19 cellular contexts compared by ENCODE assay signal in genomic region chr4:185560316-185560715, GRCh38. TPM values are rescaled to one million over a fixed set of nuclear protein-coding genes. Genes with fewer than 3 reads are reported as not detected.
DNase-seq lines count a peak whose midpoint lies in the region; ATAC-seq and TF ChIP-seq lines count a peak whose summit lies in the region.
"Had no signal": no experiment of that assay in that cellular context is flagged by ENCODE, and none has a peak within 500 bp of the region (broad histone marks: within the 10 kb centered on the region; RNA-seq: fewer than 3 reads in every experiment).

No MANE protein-coding gene starts in this region.

- peak overlapping the region; percentile 12 to 46 for H3K4ac ChIP-seq in mesenchymal stem cell (ENCODE audit: low read depth in 1 of 2, low read length in 2 of 2)

- H3K4me2 ChIP-seq in PC-3 (ENCODE audit: low read length) (no peak overlapping the region), mesenchymal stem cell (ENCODE audit: low read length, poor library complexity, severe bottlenecking) (no peak overlapping the region)

- peak overlapping the region; percentile 95 for H4K8ac ChIP-seq in mesenchymal stem cell (ENCODE audit: low read length)

- H4K91ac ChIP-seq in mesenchymal stem cell (ENCODE audit: low read length), result peak overlapping the region; percentile 91

- in situ Hi-C loops in HAP-1 (cut with MboI; ENCODE audit: low sequenced_read_pairs), result no loop called here

- H3K4me1 ChIP-seq in PC-3 (ENCODE audit: insufficient read depth, low read length) (peaks cover 5% of the 10 kb centered on the region; the same call in 1 of the 2 replicates), mesenchymal stem cell (ENCODE audit: control insufficient read depth, insufficient read depth, low read depth, low read length) (peaks cover 6% of the 10 kb centered on the region), stomach (peaks cover 0 to 12% (median 11%) of the 10 kb centered on the region in 4 donors), HAP-1 (peaks cover 2% of the 10 kb centered on the region; the same call in 1 of the 2 replicates)

- peak overlapping the region; percentile 5 to 88 for H3K18ac ChIP-seq in mesenchymal stem cell (ENCODE audit: low read depth in 1 of 2, low read length in 2 of 2)

- CTCF ChIA-PET in PC-3 (lab: Charles Lee), result no interaction called here

- H2BK12ac ChIP-seq in mesenchymal stem cell (ENCODE audit: low read length in 2 of 2), result peak overlapping the region in 1 of 2 experiments; percentile 1

- H3K9ac ChIP-seq in PC-3 (ENCODE audit: low read length), result no peak overlapping the region
- H3K9ac ChIP-seq in mesenchymal stem cell (ENCODE audit: low read length), result no peak overlapping the region

- H3K9me3 ChIP-seq in PC-3 (ENCODE audit: low read length) (no peaks in the 10 kb centered on the region), mesenchymal stem cell (ENCODE audit: control insufficient read depth, low read length) (no peaks in the 10 kb centered on the region), stomach (peaks cover 0 to 5% (median 0%) of the 10 kb centered on the region in 4 donors), HAP-1 (no peaks in the 10 kb centered on the region; the same call in 1 of the 2 replicates)
- H3K9me3 ChIP-seq: neutrophil had no signal

- H3F3A ChIP-seq in PC-3 (ENCODE audit: low read length, unreplicated experiment), result no peaks in the 10 kb centered on the region

- H3K4me3 ChIP-seq in PC-3 (ENCODE audit: low read length) (no peak overlapping the region), mesenchymal stem cell (ENCODE audit: insufficient read depth in 1 of 2, low read depth in 1 of 2, low read length in 2 of 2) (no peak overlapping the region), stomach (no peak overlapping the region), HAP-1 (no peak overlapping the region)

- WGBS in mesenchymal stem cell, result 86% methylated on average over 5 of the region's 5 CpGs
- 90 to 97% (median 94%) methylated on average over 5 of the region's 5 CpGs for WGBS in stomach, 5 donors

- no peaks in the 10 kb centered on the region for H3K79me1 ChIP-seq in mesenchymal stem cell (replicated peaks; ENCODE audit: low read length, poor library complexity, severe bottlenecking)

- H3K79me2 ChIP-seq in PC-3 (ENCODE audit: low read length), result no peaks in the 10 kb centered on the region

- H3K9me2 ChIP-seq in PC-3 (replicated peaks; ENCODE audit: low read length), result no peaks in the 10 kb centered on the region

- no peak for TF ChIP-seq POLR2A in stomach (IDR thresholded peaks at IDR 0.05)

- H2BK120ac ChIP-seq in mesenchymal stem cell (ENCODE audit: low read depth, low read length), result peak overlapping the region; percentile 82

- H2AFZ ChIP-seq in PC-3 (ENCODE audit: low read length), result peak overlapping the region; percentile 43; the same call in 1 of the 2 replicates
- no peak overlapping the region for H2AFZ ChIP-seq in mesenchymal stem cell (ENCODE audit: low read depth, low read length)

- H2BK5ac ChIP-seq in mesenchymal stem cell (ENCODE audit: low read depth, low read length, poor library complexity, severe bottlenecking), result no peak overlapping the region

- H3K36me3 ChIP-seq in PC-3 (ENCODE audit: low read depth, low read length) (no peaks in the 10 kb centered on the region), mesenchymal stem cell (ENCODE audit: control insufficient read depth in 1 of 2, insufficient read depth in 2 of 2, low read depth in 1 of 2, low read length in 2 of 2) (no peaks in the 10 kb centered on the region), stomach (no peaks in the 10 kb centered on the region), HAP-1 (replicated peaks) (no peaks in the 10 kb centered on the region)
- H3K36me3 ChIP-seq: neutrophil had no signal

- TF ChIP-seq EP300 in stomach (IDR thresholded peaks at IDR 0.05), result no peak

- ATAC-seq in PC-3 (no peak), GM19023 (IDR thresholded peaks at IDR 0.05; ENCODE audit: unreplicated experiment) (no peak), HG02588 (IDR thresholded peaks at IDR 0.05; ENCODE audit: unreplicated experiment) (no peak)
- ATAC-seq: activated naive CD4-positive, alpha-beta T cell treated with anti-CD3 and anti-CD28 coated beads, Interleukin-2, amount 50 U/mL, for 72 hours; left lobe of liver; stimulated activated naive B cell treated with anti-CD40 and anti-IgM and Interleukin-4, amounts not matched to agents 10 μg/mL and 1 μg/mL and 100 μg/mL, for 72 hours had no signal

- intact Hi-C loops in PC-3 (cut with micrococcal nuclease), result no loop called here
- intact Hi-C loops in stomach (cut with DNase I; ENCODE audit: low total_unique reads), result no loop called here

- no peak overlapping the region for H3K14ac ChIP-seq in mesenchymal stem cell (ENCODE audit: low read length in 2 of 2)

- H2BK15ac ChIP-seq in mesenchymal stem cell (ENCODE audit: low read depth, poor library complexity, severe bottlenecking), result peak overlapping the region; percentile 82

- POLR2A ChIA-PET in PC-3 (lab: Charles Lee; ENCODE audit: unreplicated experiment), result no interaction called here

- BruUV-seq in PC-3 (replicated peaks; lab: Mats Ljungman, UMichigan), result no TSS peak

- DNase-seq in PC-3 (no peak), caudate nucleus (lab: John Stamatoyannopoulos, UW) (no peak), mesenchymal stem cell (no peak), stomach (no peak), HAP-1 (ENCODE audit: low spot score in 2 of 2) (no peak), HCEC 1CT (no peak)
- DNase-seq: AML-193; DMS79 treated with DMSO at 0.1 percent for 48 hours; GOT3; NCI-H1417 treated with DMSO at 0.1 percent for 48 hours; NCI-H748 treated with DMSO at 0.1 percent for 48 hours; retina; stimulated activated naive B cell treated with anti-CD40 and anti-IgM and Interleukin-4, amounts not matched to agents 10 μg/mL and 1 μg/mL and 100 μg/mL, for 72 hours; T-helper 9 cell had no signal

- no peak overlapping the region for H2AK5ac ChIP-seq in mesenchymal stem cell (ENCODE audit: low read length, severe bottlenecking)

- H3K27me3 ChIP-seq in PC-3 (ENCODE audit: low read length), result no peaks in the 10 kb centered on the region
- no peaks in the 10 kb centered on the region for H3K27me3 ChIP-seq in mesenchymal stem cell (ENCODE audit: control insufficient read depth in 1 of 2, insufficient read depth in 1 of 2, low read length in 2 of 2)
- H3K27me3 ChIP-seq in stomach, result no peaks in the 10 kb centered on the region
- H3K27me3 ChIP-seq in HAP-1 (ENCODE audit: low read depth), result no peaks in the 10 kb centered on the region
- H3K27me3 ChIP-seq: neutrophil had no signal

- no peaks in the 10 kb centered on the region for H4K20me1 ChIP-seq in PC-3 (ENCODE audit: low read length)

- 0 out of 2 replicates have a peak overlapping the region, but pooled peaks have one; percentile 3 for H3K27ac ChIP-seq in PC-3 (ENCODE audit: low read length)
- H3K27ac ChIP-seq in caudate nucleus (ENCODE audit: low read depth, low read length), result peak overlapping the region; percentile 16
- peak overlapping the region; percentile 4 for H3K27ac ChIP-seq in mesenchymal stem cell (ENCODE audit: low read length, poor library complexity, severe bottlenecking)
- H3K27ac ChIP-seq in stomach, result peak overlapping the region in 3 of 5 donors; percentile 17 to 67 (median 53)
- H3K27ac ChIP-seq: neutrophil had no signal

- TF ChIP-seq CTCF in PC-3 (conservative IDR thresholded peaks at IDR 0.05; ENCODE audit: low read depth, low read length) (no peak), stomach (IDR thresholded peaks at IDR 0.05) (no peak)

- no peak overlapping the region for H3K23ac ChIP-seq in mesenchymal stem cell (ENCODE audit: low read length in 2 of 2)

RNA-seq across cellular contexts. Expression of gene PDLIM3, which starts 25.0 kb away (rescaled TPM):
- total RNA-seq in PC-3 (2014; rRNA removed) (0.47 TPM in 1 of 2 replicates, not detected in the other), stomach (100 to 1,000 TPM in 4 of 5 donors, 10 to 100 TPM in 1; 83.1 to 755 (median 259) TPM)
- 61.2 TPM for polyA plus RNA-seq in mesenchymal stem cell (2013, experiment 1 of 2)
- 64.4 TPM for polyA plus RNA-seq in mesenchymal stem cell (2013, experiment 2 of 2)
- polyA plus RNA-seq in stomach, result 100 to 1,000 TPM in 1 of 3 donors, 10 to 100 TPM in 2; 73.9 to 112 (median 77.0) TPM

Comparison
In these comparisons a context has a peak if more than half of its experiments do, and no peak if none do; other contexts are left out.
1. H3K27ac ChIP-seq: peak in every context shown above with its lines; median percentile 53 in stomach; 16 in caudate nucleus; 4 in mesenchymal stem cell; 3 in PC-3.
2. RNA of gene PDLIM3, which starts 25.0 kb away (total RNA-seq): 83.1 to 755 TPM in stomach; 0.47 TPM in PC-3; every median in the first group is over 10 times any median in the second.